ENCODE assay signal across 17 cellular contexts in the genomic region with DNA sequence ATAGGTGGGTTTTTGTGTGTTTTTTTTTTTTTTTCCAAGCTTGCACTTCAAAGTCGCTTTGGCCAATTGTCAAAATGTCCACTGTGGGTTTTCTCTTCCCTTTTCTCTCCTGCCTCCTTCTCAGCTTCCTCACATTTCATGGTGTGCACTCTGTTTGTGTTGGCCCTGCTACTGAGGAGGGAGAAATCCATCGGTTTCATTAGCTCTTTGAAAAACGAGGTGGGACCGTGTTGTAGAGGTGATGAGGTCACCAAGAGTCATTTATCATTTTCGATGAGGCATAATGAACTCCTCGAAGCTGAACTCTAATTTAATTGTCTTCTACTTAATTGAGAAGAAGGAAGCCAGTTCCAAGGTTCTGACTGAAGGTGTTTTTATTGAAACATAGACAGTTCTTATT.
"Had no signal": no experiment of that assay in that cellular context is flagged by ENCODE, and none has a peak within 500 bp of the region (broad histone marks: within the 10 kb centered on the region; RNA-seq: fewer than 3 reads in every experiment).

No MANE protein-coding gene starts in this region.

- H3K4me3 Mint-ChIP-seq: immature natural killer cell, memory B cell, mesothelial cell of epicardium, natural killer cell, neural progenitor cell had no signal

- DNase-seq: dermis blood vessel endothelial cell; erythroblast; foreskin keratinocyte; immature natural killer cell; left ventricle myocardium inferior; lower lobe of right lung; natural killer cell; nucleus accumbens; ovary; stimulated activated CD4-positive, alpha-beta T cell treated with anti-CD3 and anti-CD28 coated beads, Interleukin-2, amount 100 ng/mL, for 48 hours; stimulated activated naive CD4-positive, alpha-beta T cell treated with Interleukin-2 at 50 U/mL for 16 hours; trophoblast cell had no signal

- H3K4me1 Mint-ChIP-seq: immature natural killer cell, memory B cell, natural killer cell had no signal

- H3K36me3 Mint-ChIP-seq: immature natural killer cell, memory B cell, mesothelial cell of epicardium, natural killer cell, neural progenitor cell had no signal

- H3K27me3 Mint-ChIP-seq: memory B cell had no signal

- H3K27ac ChIP-seq: foreskin keratinocyte, left ventricle myocardium inferior, lower lobe of right lung, neural progenitor cell, ovary, right atrium auricular region had no signal

- H3K9me3 ChIP-seq: left ventricle myocardium inferior, lower lobe of right lung, ovary, right atrium auricular region had no signal

- H3K4me3 ChIP-seq: left ventricle myocardium inferior, lower lobe of right lung, neural progenitor cell, ovary, right atrium auricular region, smooth muscle cell had no signal

- H3K4me1 ChIP-seq: foreskin keratinocyte, left ventricle myocardium inferior, lower lobe of right lung, neural progenitor cell, right atrium auricular region had no signal

- H3K27ac Mint-ChIP-seq: immature natural killer cell, memory B cell, mesothelial cell of epicardium, natural killer cell, neural progenitor cell had no signal

- H3K9me3 Mint-ChIP-seq: mesothelial cell of epicardium, neural progenitor cell had no signal

- H3K36me3 ChIP-seq: left ventricle myocardium inferior, lower lobe of right lung, neural progenitor cell, ovary, right atrium auricular region had no signal
